Comparison of ENCODE assay signal across 27 cellular contexts in genomic region chrX:136395271-136395670, GRCh38.
DNase-seq lines count a peak whose midpoint lies in the region; ATAC-seq and TF ChIP-seq lines count a peak whose summit lies in the region.
"Had no signal": no experiment of that assay in that cellular context is flagged by ENCODE, and none has a peak within 500 bp of the region (broad histone marks: within the 10 kb centered on the region; RNA-seq: fewer than 3 reads in every experiment).

No MANE protein-coding gene starts in this region.

- no peak for TF ChIP-seq CTCF in mammary epithelial cell (conservative IDR thresholded peaks at IDR 0.05 in 1 of 2, IDR thresholded peaks at IDR 0.05 in 1 of 2; ENCODE audit: extremely low read depth in 1 of 2, insufficient read depth in 1 of 2, low read depth in 1 of 2, low read length in 2 of 2)
- TF ChIP-seq CTCF in prostate gland (IDR thresholded peaks at IDR 0.05), result no peak

- H3K9ac ChIP-seq in mammary epithelial cell (ENCODE audit: insufficient read depth, low read length), result no peak overlapping the region

- no peak for ATAC-seq in HG02973 (IDR thresholded peaks at IDR 0.05; ENCODE audit: unreplicated experiment)
- ATAC-seq: activated CD4-positive, alpha-beta T cell treated with anti-CD3 and anti-CD28 coated beads for 36 hours; activated T-cell treated with anti-CD3 and anti-CD28 coated beads, Interleukin-2, amount 50 U/mL, for 72 hours; CD8-positive, alpha-beta T cell; lower lobe of right lung; stimulated activated naive B cell treated with anti-CD40 and anti-IgM and Interleukin-4, amounts not matched to agents 10 μg/mL and 1 μg/mL and 100 μg/mL, for 72 hours had no signal

- H3K4me2 ChIP-seq in mammary epithelial cell (ENCODE audit: insufficient read depth, low read depth, low read length), result no peak overlapping the region

- CTCF ChIA-PET in mammary epithelial cell (lab: Charles Lee; ENCODE audit: low non-redundant PET), result no interaction called here

- dilution Hi-C loops in mammary epithelial cell (cut with HindIII; ENCODE audit: low sequenced_read_pairs), result no loop called here

- no peak overlapping the region for H2AFZ ChIP-seq in mammary epithelial cell (ENCODE audit: low read depth, low read length)

- H3K27ac ChIP-seq in mammary epithelial cell (ENCODE audit: insufficient read depth, low read depth, low read length), result no peak overlapping the region
- H3K27ac ChIP-seq in prostate gland, result no peak overlapping the region
- H3K27ac ChIP-seq: cardiac muscle cell, lower lobe of right lung, SJCRH30, skin epidermis, uterus had no signal

- H3K79me2 ChIP-seq in mammary epithelial cell (ENCODE audit: insufficient read depth, low read length), result no peaks in the 10 kb centered on the region

- H3K36me3 ChIP-seq in mammary epithelial cell (ENCODE audit: insufficient read depth, low read length) (no peaks in the 10 kb centered on the region), prostate gland (no peaks in the 10 kb centered on the region)
- H3K36me3 ChIP-seq: cardiac muscle cell, lower lobe of right lung, SJCRH30, uterus had no signal

- no peak for TF ChIP-seq POLR2A in prostate gland (IDR thresholded peaks at IDR 0.05)

- H3K4me3 ChIP-seq in mammary epithelial cell (replicated peaks in 1 of 3; ENCODE audit: insufficient read depth in 1 of 3, low read depth in 2 of 3, low read length in 3 of 3) (no peak overlapping the region), prostate gland (no peak overlapping the region)
- H3K4me3 ChIP-seq: cardiac muscle cell, lower lobe of right lung, SJCRH30, skin epidermis, uterus had no signal

- BruUV-seq in mammary epithelial cell (replicated peaks; lab: Mats Ljungman, UMichigan), result no TSS peak

- 9% methylated on average over 3 of the region's 3 CpGs for WGBS in mammary epithelial cell (ENCODE audit: low coverage, missing lambda C conversion rate)
- 39% methylated on average over 3 of the region's 3 CpGs for WGBS in prostate gland

- H3K27me3 ChIP-seq in mammary epithelial cell (ENCODE audit: insufficient read depth, low read length) (no peaks in the 10 kb centered on the region), prostate gland (replicated peaks; ENCODE audit: insufficient read depth) (no peaks in the 10 kb centered on the region)
- H3K27me3 ChIP-seq: cardiac muscle cell, SJCRH30, uterus had no signal

- peaks cover 9% of the 10 kb centered on the region for H3K4me1 ChIP-seq in mammary epithelial cell (ENCODE audit: insufficient read depth, low read length)
- no peaks in the 10 kb centered on the region for H3K4me1 ChIP-seq in prostate gland (replicated peaks)
- H3K4me1 ChIP-seq: lower lobe of right lung, SJCRH30, uterus had no signal

- intact Hi-C loops in mammary epithelial cell (cut with micrococcal nuclease), result loop anchor here (5.0 kb wide), 1 partner anchor 182 kb away; no protein-coding TSS in a partner anchor
- intact Hi-C loops in prostate gland (cut with DNase I), result loop anchor here (10.0 kb wide), 1 partner anchor 70 kb away; no protein-coding TSS in a partner anchor

- in situ Hi-C loops in mammary epithelial cell (cut with MboI; ENCODE audit: low sequenced_read_pairs in 2 of 2), result no loop called here

- DNase-seq in EL, result peak; percentile 14
- DNase-seq in HT1080 (ENCODE audit: low read depth), result peak; percentile 53
- peak; percentile 64 for DNase-seq in mammary epithelial cell
- peak; percentile 0 for DNase-seq in renal cortical epithelial cell (ENCODE audit: low read depth)
- no peak for DNase-seq in prostate gland (ENCODE audit: low spot score)
- DNase-seq in activated CD4-positive, alpha-beta T cell treated with anti-CD3 and anti-CD28 coated beads for 48 hours, result no peak
- DNase-seq: activated CD4-positive, alpha-beta T cell treated with anti-CD3 and anti-CD28 coated beads for 36 hours; activated naive CD4-positive, alpha-beta T cell treated with anti-CD3 and anti-CD28 coated beads for 36 hours; activated T-cell treated with anti-CD3 and anti-CD28 coated beads, Interleukin-2, amount 50 U/mL, for 72 hours; amniotic stem cell; CD8-positive, alpha-beta T cell; dermis blood vessel endothelial cell; DMS79; hippocampal formation; islet precursor cell; lower lobe of right lung; NCI-H1048; NCI-H1930; NCI-H2227 treated with DMSO at 0.1 percent for 48 hours; NCI-H82; SJCRH30; stimulated activated CD4-positive, alpha-beta T cell treated with anti-CD3 and anti-CD28 coated beads, Interleukin-1b, Interleukin-23, amount 100 ng/mL, for 48 hours; stimulated activated naive B cell treated with anti-CD40 and anti-IgM and Interleukin-4, amounts not matched to agents 10 μg/mL and 1 μg/mL and 100 μg/mL, for 72 hours; uterus had no signal

- no peaks in the 10 kb centered on the region for H4K20me1 ChIP-seq in mammary epithelial cell (ENCODE audit: insufficient read depth, low read length)

- no peaks in the 10 kb centered on the region for H3K9me3 ChIP-seq in mammary epithelial cell (replicated peaks; ENCODE audit: insufficient read depth, low read length)
- H3K9me3 ChIP-seq in prostate gland, result no peaks in the 10 kb centered on the region
- H3K9me3 ChIP-seq: lower lobe of right lung, SJCRH30, uterus had no signal

Comparison
In these comparisons a context has a peak if more than half of its experiments do, and no peak if none do; other contexts are left out.
1. DNase-seq: peak in EL (single experiment), HT1080 (single experiment), mammary epithelial cell (single experiment) and renal cortical epithelial cell (single experiment); none in prostate gland (single experiment) and activated CD4-positive, alpha-beta T cell treated with anti-CD3 and anti-CD28 coated beads for 48 hours (single experiment).